In genomic region chr11:69155302-69156198, GRCh38 we compare ENCODE assay signal across 11 cellular contexts. TPM values are rescaled to one million over a fixed set of nuclear protein-coding genes. Genes with fewer than 3 reads are reported as not detected.
DNase-seq lines count a peak whose midpoint lies in the region; ATAC-seq and TF ChIP-seq lines count a peak whose summit lies in the region.
"Had no signal": no experiment of that assay in that cellular context is flagged by ENCODE, and none has a peak within 500 bp of the region (broad histone marks: within the 10 kb centered on the region; RNA-seq: fewer than 3 reads in every experiment).

Gene SMIM38 (plus strand): TSS chr11:69155935. CDS start chr11:69157847, 1,912 bp downstream.

- H3K9ac ChIP-seq in muscle layer of colon (ENCODE audit: low read length): no peak within 1 kb of the TSS

- no peaks in the 10 kb centered on the region for H3K9me3 ChIP-seq in left ventricle myocardium inferior (replicated peaks)
- no peaks in the 10 kb centered on the region for H3K9me3 ChIP-seq in muscle layer of colon (ENCODE audit: low read length)
- no peaks in the 10 kb centered on the region for H3K9me3 ChIP-seq in upper lobe of left lung

- TF ChIP-seq CTCF in left ventricle myocardium inferior (IDR thresholded peaks at IDR 0.05; ENCODE audit: borderline replicate concordance): no peak
- TF ChIP-seq CTCF in upper lobe of left lung (IDR thresholded peaks at IDR 0.05): no peak

- H3K27ac ChIP-seq in left ventricle myocardium inferior (replicated peaks) (peak within 1 kb of the TSS; percentile 71), angular gyrus (ENCODE audit: low read depth, low read length) (peak within 1 kb of the TSS; percentile 80), muscle layer of colon (ENCODE audit: low read depth, low read length) (peak within 1 kb of the TSS; percentile 21), upper lobe of left lung (peak within 1 kb of the TSS in 3 of 4 donors; percentile 18 to 37 (median 28))
- H3K27ac ChIP-seq: C4-2B, VCaP had no signal

- intact Hi-C loops in left ventricle myocardium inferior (cut with micrococcal nuclease): no loop called here
- intact Hi-C loops in Right ventricle myocardium inferior (cut with DNase I): no loop called here

- ATAC-seq in Right ventricle myocardium inferior (no peak), upper lobe of left lung (ENCODE audit: low FRiP score in 2 of 2) (no peak), HG02938 (IDR thresholded peaks at IDR 0.05; ENCODE audit: unreplicated experiment) (no peak)

- WGBS in upper lobe of left lung, 2 donors: 69 to 82% methylated on average over 14 to 30 of the region's 32 CpGs

- peaks cover 64% of the 10 kb centered on the region for H3K4me1 ChIP-seq in left ventricle myocardium inferior
- H3K4me1 ChIP-seq in muscle layer of colon (ENCODE audit: insufficient read depth, low read length): peaks cover 8% of the 10 kb centered on the region
- H3K4me1 ChIP-seq in upper lobe of left lung: peaks cover 16 to 32% (median 21%) of the 10 kb centered on the region in 4 donors
- H3K4me1 ChIP-seq: HAP-1 had no signal

- H3K27me3 ChIP-seq in left ventricle myocardium inferior (ENCODE audit: low read depth) (no peaks in the 10 kb centered on the region), muscle layer of colon (ENCODE audit: control insufficient read depth in 1 of 2, insufficient read depth in 2 of 2, low read length in 2 of 2) (no peaks in the 10 kb centered on the region), upper lobe of left lung (no peaks in the 10 kb centered on the region)

- TF ChIP-seq EP300 in upper lobe of left lung (IDR thresholded peaks at IDR 0.05): peak in 1 of 4 donors; percentile 37

- no peak for TF ChIP-seq POLR2A in upper lobe of left lung (IDR thresholded peaks at IDR 0.05)

- H3K36me3 ChIP-seq in left ventricle myocardium inferior (no peaks in the 10 kb centered on the region), muscle layer of colon (ENCODE audit: insufficient read depth, low read length) (no peaks in the 10 kb centered on the region), upper lobe of left lung (no peaks in the 10 kb centered on the region)
- H3K36me3 ChIP-seq: HAP-1 had no signal

- no peak for DNase-seq in left ventricle myocardium inferior
- DNase-seq in Right ventricle myocardium inferior (ENCODE audit: missing footprints): no peak
- DNase-seq in upper lobe of left lung: peak in 1 of 2 donors; percentile 60
- DNase-seq in epidermal melanocyte (ENCODE audit: insufficient read length, low spot score): no peak
- DNase-seq in cortex of kidney (lab: John Stamatoyannopoulos, UW): no peak

- H3K4me3 ChIP-seq in left ventricle myocardium inferior (peak within 1 kb of the TSS; percentile 36), muscle layer of colon (ENCODE audit: low read depth in 1 of 2, low read length in 2 of 2) (peak within 1 kb of the TSS in 1 of 2 donors; percentile 18), upper lobe of left lung (no peak within 1 kb of the TSS)
- H3K4me3 ChIP-seq: HAP-1 had no signal

RNA-seq across cellular contexts. Expression of gene SMIM38, which starts in this region (rescaled TPM):
- total RNA-seq in left ventricle myocardium inferior (not detected), Right ventricle myocardium inferior (0.11 TPM), upper lobe of left lung (under 1 TPM in 4 of 6 donors, not detected in 2; 0.10 to 0.67 (median 0.55) TPM)

Comparison
In these comparisons a context has a peak if more than half of its experiments do, and no peak if none do; other contexts are left out.
1. H3K27ac ChIP-seq: peak in every context shown above with its lines; median percentile 80 in angular gyrus; 71 in left ventricle myocardium inferior; 28 in upper lobe of left lung; 21 in muscle layer of colon.